1 cellular context compared by ENCODE assay signal in the genomic region with DNA sequence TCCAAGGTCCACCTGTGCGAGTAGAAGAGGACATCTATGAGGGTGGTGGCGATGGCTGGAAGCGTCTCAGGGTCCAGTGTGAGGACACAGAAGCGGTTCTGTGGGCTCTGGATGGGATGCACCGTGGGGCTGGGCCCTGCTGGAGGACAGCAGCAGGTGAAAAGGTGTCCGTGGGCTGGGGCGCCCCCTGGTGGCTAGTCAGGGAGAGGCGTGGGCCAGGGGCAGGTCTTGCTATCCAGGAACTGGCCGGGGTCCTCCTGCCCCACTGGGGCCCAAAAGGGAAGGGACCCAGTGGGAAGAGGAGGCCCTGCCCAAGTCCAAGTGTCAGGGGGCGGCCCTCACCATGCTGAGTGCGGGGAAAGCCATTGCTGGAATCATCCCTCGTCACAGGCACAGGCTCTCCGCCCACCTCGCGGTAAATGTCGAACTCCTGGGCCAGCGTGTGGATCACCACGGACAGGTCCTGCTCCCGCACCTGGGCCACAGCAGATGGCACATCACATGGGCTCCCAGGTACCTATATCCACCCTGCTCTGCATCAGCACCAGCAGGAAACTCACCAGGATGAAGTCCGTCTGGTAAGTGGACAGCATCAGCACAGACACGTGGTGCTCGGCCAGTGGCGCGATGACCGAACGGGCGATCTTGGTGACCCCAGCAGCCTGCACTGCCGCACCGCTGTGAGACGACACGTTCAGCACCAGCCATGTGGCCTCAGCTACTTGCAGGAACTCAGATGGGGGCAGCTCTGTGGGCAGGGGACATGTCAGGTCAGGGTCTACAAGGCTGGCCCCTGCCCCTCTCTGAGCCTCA.
TF ChIP-seq lines count a peak whose summit lies in the region.

No MANE protein-coding gene starts in this region.

TF ChIP-seq in HEK293, 187 proteins besides CTCF, POLR2A, EP300 and RAD21 (continued from another document):
- TF ChIP-seq, protein P1, sequence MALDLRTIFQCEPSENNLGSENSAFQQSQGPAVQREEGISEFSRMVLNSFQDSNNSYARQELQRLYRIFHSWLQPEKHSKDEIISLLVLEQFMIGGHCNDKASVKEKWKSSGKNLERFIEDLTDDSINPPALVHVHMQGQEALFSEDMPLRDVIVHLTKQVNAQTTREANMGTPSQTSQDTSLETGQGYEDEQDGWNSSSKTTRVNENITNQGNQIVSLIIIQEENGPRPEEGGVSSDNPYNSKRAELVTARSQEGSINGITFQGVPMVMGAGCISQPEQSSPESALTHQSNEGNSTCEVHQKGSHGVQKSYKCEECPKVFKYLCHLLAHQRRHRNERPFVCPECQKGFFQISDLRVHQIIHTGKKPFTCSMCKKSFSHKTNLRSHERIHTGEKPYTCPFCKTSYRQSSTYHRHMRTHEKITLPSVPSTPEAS (tag by site-specific recombination; IDR thresholded peaks at IDR 0.05) = no peak
- TF ChIP-seq, protein P2, sequence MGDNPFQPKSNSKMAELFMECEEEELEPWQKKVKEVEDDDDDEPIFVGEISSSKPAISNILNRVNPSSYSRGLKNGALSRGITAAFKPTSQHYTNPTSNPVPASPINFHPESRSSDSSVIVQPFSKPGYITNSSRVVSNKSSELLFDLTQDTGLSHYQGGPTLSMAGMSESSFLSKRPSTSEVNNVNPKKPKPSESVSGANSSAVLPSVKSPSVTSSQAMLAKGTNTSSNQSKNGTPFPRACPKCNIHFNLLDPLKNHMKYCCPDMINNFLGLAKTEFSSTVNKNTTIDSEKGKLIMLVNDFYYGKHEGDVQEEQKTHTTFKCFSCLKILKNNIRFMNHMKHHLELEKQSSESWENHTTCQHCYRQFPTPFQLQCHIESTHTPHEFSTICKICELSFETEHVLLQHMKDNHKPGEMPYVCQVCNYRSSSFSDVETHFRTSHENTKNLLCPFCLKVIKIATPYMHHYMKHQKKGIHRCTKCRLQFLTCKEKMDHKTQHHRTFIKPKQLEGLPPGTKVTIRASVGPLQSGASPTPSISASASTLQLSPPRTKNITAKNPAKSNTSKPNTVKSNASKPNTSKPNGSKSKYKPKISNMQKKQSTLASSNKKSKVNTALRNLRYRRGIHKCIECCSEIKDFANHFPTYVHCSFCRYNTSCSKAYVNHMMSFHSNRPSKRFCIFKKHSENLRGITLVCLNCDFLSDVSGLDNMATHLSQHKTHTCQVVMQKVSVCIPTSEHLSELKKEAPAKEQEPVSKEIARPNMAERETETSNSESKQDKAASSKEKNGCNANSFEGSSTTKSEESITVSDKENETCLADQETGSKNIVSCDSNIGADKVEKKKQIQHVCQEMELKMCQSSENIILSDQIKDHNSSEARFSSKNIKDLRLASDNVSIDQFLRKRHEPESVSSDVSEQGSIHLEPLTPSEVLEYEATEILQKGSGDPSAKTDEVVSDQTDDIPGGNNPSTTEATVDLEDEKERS (tag by site-specific recombination; IDR thresholded peaks at IDR 0.05) = no peak
- TF ChIP-seq, protein P3, sequence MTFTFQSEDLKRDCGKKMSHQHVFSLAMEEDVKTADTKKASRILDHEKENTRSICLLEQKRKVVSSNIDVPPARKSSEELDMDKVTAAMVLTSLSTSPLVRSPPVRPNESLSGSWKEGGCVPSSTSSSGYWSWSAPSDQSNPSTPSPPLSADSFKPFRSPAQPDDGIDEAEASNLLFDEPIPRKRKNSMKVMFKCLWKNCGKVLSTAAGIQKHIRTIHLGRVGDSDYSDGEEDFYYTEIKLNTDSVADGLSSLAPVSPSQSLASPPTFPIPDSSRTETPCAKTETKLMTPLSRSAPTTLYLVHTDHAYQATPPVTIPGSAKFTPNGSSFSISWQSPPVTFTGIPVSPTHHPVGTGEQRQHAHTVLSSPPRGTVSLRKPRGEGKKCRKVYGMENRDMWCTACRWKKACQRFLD (tag by site-specific recombination; IDR thresholded peaks at IDR 0.05) = no peak
- TF ChIP-seq, protein P4, sequence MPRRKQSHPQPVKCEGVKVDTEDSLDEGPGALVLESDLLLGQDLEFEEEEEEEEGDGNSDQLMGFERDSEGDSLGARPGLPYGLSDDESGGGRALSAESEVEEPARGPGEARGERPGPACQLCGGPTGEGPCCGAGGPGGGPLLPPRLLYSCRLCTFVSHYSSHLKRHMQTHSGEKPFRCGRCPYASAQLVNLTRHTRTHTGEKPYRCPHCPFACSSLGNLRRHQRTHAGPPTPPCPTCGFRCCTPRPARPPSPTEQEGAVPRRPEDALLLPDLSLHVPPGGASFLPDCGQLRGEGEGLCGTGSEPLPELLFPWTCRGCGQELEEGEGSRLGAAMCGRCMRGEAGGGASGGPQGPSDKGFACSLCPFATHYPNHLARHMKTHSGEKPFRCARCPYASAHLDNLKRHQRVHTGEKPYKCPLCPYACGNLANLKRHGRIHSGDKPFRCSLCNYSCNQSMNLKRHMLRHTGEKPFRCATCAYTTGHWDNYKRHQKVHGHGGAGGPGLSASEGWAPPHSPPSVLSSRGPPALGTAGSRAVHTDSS (tag by site-specific recombination; IDR thresholded peaks at IDR 0.05) = no peak
- TF ChIP-seq ZNF561 (tag by site-specific recombination; IDR thresholded peaks at IDR 0.05; ENCODE audit: borderline replicate concordance) (no peak), HOXA7 (CRISPR knock-in tag; IDR thresholded peaks at IDR 0.05; ENCODE audit: borderline replicate concordance) (0 out of 2 replicates have a peak, but pooled peaks have one; percentile 48), ZNF621 (tag by site-specific recombination; IDR thresholded peaks at IDR 0.05) (no peak), ZNF548 (tag by site-specific recombination; IDR thresholded peaks at IDR 0.05) (no peak)
